In the genomic region with DNA sequence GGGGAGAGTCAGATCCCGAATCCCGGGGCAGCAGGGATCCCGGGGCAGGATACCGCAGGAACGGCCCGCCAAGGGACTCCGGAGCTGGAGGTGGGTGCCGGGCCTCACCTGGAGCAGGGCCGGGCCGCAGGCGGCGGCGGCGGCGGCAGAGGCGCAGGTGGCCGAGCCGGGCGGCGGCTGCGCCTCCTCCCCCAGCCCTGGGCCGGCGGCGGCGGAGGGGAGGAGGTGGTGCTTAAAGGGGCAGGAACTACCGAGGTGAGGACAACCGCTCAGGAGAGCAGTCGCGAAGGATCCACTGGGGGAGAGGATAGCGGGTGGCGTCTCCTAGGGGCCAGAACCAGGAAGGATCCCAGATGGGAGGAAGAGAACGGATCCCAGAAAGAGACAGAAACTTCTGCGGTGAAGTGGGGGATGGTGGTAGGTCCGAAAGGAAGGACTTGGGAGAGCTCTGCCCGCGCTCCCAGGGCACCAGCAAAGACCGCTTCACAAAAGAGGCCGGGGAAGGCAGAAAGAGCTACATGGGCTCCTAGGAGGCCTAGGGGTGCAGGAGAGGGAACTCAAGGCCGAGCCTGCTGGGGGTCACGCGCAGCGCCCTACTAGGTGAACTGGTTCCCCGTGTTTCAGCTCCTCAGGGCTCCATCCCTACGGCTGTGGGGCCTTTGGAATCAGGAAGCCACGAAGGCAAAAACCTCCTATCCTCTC, we compare ENCODE assay signal across 8 cellular contexts. TPM values are rescaled to one million over a fixed set of nuclear protein-coding genes. Genes with fewer than 3 reads are reported as not detected.
DNase-seq lines count a peak whose midpoint lies in the region; ATAC-seq and TF ChIP-seq lines count a peak whose summit lies in the region.

No MANE protein-coding gene starts in this region.

- H3K9me2 ChIP-seq in SU-DHL-6 (replicated peaks; ENCODE audit: insufficient read depth, low read length), result no peaks in the 10 kb centered on the region

- intact Hi-C loops in ovary (cut with DNase I), result loop anchor here in 3 of 4 donors (5.0 to 10.0 kb wide), 4 partner anchors 52 to 900 kb away; partner anchors contain the start of genes PTGES3 (in 2 of the 3) and RBMS2 (in 1 of the 3)

- H2AFZ ChIP-seq in SU-DHL-6 (ENCODE audit: low read depth, low read length, severe bottlenecking), result peak overlapping the region; percentile 39

- H3K27me3 ChIP-seq in SU-DHL-6 (ENCODE audit: low read length), result no peaks in the 10 kb centered on the region
- no peaks in the 10 kb centered on the region for H3K27me3 ChIP-seq in cardiac muscle cell
- H3K27me3 ChIP-seq in ovary, result no peaks in the 10 kb centered on the region

- H3K79me2 ChIP-seq in SU-DHL-6 (ENCODE audit: insufficient read depth, low read length), result peaks cover 13% of the 10 kb centered on the region; the same call in 1 of the 2 replicates

- H3K9ac ChIP-seq in SU-DHL-6 (ENCODE audit: low read length), result peak overlapping the region; percentile 59

- H3F3A ChIP-seq in SU-DHL-6 (ENCODE audit: insufficient read depth), result peaks cover 34% of the 10 kb centered on the region

- H3K36me3 ChIP-seq in SU-DHL-6 (ENCODE audit: low read length) (peaks cover 16% of the 10 kb centered on the region), cardiac muscle cell (peaks cover 21% of the 10 kb centered on the region), ovary (no peaks in the 10 kb centered on the region)

- H3K27ac ChIP-seq in SU-DHL-6 (ENCODE audit: low read depth, low read length) (peak overlapping the region; percentile 84), adipose tissue (ENCODE audit: low read depth, low read length) (peak overlapping the region; percentile 25), cardiac muscle cell (peak overlapping the region; percentile 88), ovary (peak overlapping the region; percentile 90)

- H3K9me3 ChIP-seq in SU-DHL-6 (ENCODE audit: insufficient read depth, low read length) (no peaks in the 10 kb centered on the region), cardiac muscle cell (ENCODE audit: low read depth) (no peaks in the 10 kb centered on the region), ovary (no peaks in the 10 kb centered on the region)

- no peak for TF ChIP-seq POLR2A in ovary (IDR thresholded peaks at IDR 0.05)

- ATAC-seq in GM21825 (IDR thresholded peaks at IDR 0.05; ENCODE audit: unreplicated experiment), result peak; percentile 14
- ATAC-seq in GM19455 (IDR thresholded peaks at IDR 0.05; ENCODE audit: unreplicated experiment), result no peak

- WGBS in adipose tissue, 3 donors, result 0 to 2% (median 1%) methylated on average over 27 to 45 of the region's 45 CpGs
- WGBS in ovary, 3 donors, result 1% methylated on average over 41 to 45 of the region's 45 CpGs

- H3K4me3 ChIP-seq in SU-DHL-6 (ENCODE audit: insufficient read depth, low read length, poor library complexity, severe bottlenecking), result peak overlapping the region; percentile 60
- peak overlapping the region; percentile 86 for H3K4me3 ChIP-seq in cardiac muscle cell
- peak overlapping the region; percentile 64 for H3K4me3 ChIP-seq in ovary

- H4K20me1 ChIP-seq in SU-DHL-6 (ENCODE audit: low read depth, low read length), result no peaks in the 10 kb centered on the region

- no peak for TF ChIP-seq EP300 in ovary (IDR thresholded peaks at IDR 0.05)

- no peak for TF ChIP-seq CTCF in SU-DHL-6 (IDR thresholded peaks at IDR 0.05; ENCODE audit: insufficient read depth, low read length, poor library complexity, severe bottlenecking)
- peak; percentile 62 for TF ChIP-seq CTCF in cardiac muscle cell (IDR thresholded peaks at IDR 0.05; ENCODE audit: low read depth, low read length)
- peak in 2 of 3 donors; percentile 20 to 60 for TF ChIP-seq CTCF in ovary (IDR thresholded peaks at IDR 0.05)

- H3K4me2 ChIP-seq in SU-DHL-6 (ENCODE audit: low read depth, low read length, poor library complexity, severe bottlenecking), result peak overlapping the region; percentile 76

- H3K4me1 ChIP-seq in cardiac muscle cell (ENCODE audit: low read depth) (peaks cover 31% of the 10 kb centered on the region), ovary (ENCODE audit: insufficient read depth) (peaks cover 16% of the 10 kb centered on the region)

- DNase-seq in DMS153 (lab: John Stamatoyannopoulos, UW) (peak; percentile 84), NCI-H1092 treated with DMSO at 0.1 percent for 48 hours (lab: John Stamatoyannopoulos, UW) (peak; percentile 43), cardiac muscle cell (ENCODE audit: low read depth in 1 of 2, low spot score in 1 of 2) (peak; percentile 85 to 86), ovary (peak; percentile 76 to 84 (median 80))

RNA-seq across cellular contexts. Expression of gene BAZ2A, which starts 4.9 kb away (rescaled TPM):
- polyA plus RNA-seq in adipose tissue (10 to 100 TPM; 18.9 to 56.0 (median 29.3) TPM), cardiac muscle cell (65.0 and 104 TPM in 2 replicates), ovary (10 to 100 TPM; 38.3 to 93.6 TPM)
- total RNA-seq in cardiac muscle cell (72.4 and 153 TPM in 2 replicates), ovary (100 to 1,000 TPM in 2 of 7 donors, 10 to 100 TPM in 5; 49.4 to 105 (median 77.5) TPM)

RNA-seq across cellular contexts. Expression of gene ATP5F1B, which starts 10.8 kb away (rescaled TPM):
- polyA plus RNA-seq in adipose tissue, result 100 to 1,000 TPM; 365 to 916 (median 482) TPM
- total RNA-seq in cardiac muscle cell, result 1,322 and 1,661 TPM in 2 replicates
- 3,161 and 3,964 TPM in 2 replicates for polyA plus RNA-seq in cardiac muscle cell
- total RNA-seq in ovary, result 100 to 1,000 TPM; 201 to 334 (median 273) TPM
- polyA plus RNA-seq in ovary, result 100 to 1,000 TPM; 237 to 809 TPM

RNA-seq across cellular contexts. Expression of gene PTGES3, which starts 53.1 kb away (rescaled TPM):
- polyA plus RNA-seq in adipose tissue (100 to 1,000 TPM in 1 of 3 donors, 10 to 100 TPM in 2; 70.2 to 165 (median 99.6) TPM), cardiac muscle cell (210 and 262 TPM in 2 replicates), ovary (100 to 1,000 TPM; 215 to 299 TPM)
- total RNA-seq in cardiac muscle cell (59.9 and 82.2 TPM in 2 replicates), ovary (100 to 1,000 TPM; 109 to 328 (median 212) TPM)

Comparison
In these comparisons a context has a peak if more than half of its experiments do, and no peak if none do; other contexts are left out.
1. H3K27ac ChIP-seq: peak in every context shown above with its lines; median percentile 90 in ovary; 88 in cardiac muscle cell; 84 in SU-DHL-6; 25 in adipose tissue.